ENCODE assay signal across 1 cellular context in genomic region chr3:72505539-72506430, GRCh38.
TF ChIP-seq lines count a peak whose summit lies in the region.

No MANE protein-coding gene starts in this region.

TF ChIP-seq in GM12878, 131 proteins besides CTCF, POLR2A, EP300 and RAD21 (continued from another document):
- TF ChIP-seq, protein P1, sequence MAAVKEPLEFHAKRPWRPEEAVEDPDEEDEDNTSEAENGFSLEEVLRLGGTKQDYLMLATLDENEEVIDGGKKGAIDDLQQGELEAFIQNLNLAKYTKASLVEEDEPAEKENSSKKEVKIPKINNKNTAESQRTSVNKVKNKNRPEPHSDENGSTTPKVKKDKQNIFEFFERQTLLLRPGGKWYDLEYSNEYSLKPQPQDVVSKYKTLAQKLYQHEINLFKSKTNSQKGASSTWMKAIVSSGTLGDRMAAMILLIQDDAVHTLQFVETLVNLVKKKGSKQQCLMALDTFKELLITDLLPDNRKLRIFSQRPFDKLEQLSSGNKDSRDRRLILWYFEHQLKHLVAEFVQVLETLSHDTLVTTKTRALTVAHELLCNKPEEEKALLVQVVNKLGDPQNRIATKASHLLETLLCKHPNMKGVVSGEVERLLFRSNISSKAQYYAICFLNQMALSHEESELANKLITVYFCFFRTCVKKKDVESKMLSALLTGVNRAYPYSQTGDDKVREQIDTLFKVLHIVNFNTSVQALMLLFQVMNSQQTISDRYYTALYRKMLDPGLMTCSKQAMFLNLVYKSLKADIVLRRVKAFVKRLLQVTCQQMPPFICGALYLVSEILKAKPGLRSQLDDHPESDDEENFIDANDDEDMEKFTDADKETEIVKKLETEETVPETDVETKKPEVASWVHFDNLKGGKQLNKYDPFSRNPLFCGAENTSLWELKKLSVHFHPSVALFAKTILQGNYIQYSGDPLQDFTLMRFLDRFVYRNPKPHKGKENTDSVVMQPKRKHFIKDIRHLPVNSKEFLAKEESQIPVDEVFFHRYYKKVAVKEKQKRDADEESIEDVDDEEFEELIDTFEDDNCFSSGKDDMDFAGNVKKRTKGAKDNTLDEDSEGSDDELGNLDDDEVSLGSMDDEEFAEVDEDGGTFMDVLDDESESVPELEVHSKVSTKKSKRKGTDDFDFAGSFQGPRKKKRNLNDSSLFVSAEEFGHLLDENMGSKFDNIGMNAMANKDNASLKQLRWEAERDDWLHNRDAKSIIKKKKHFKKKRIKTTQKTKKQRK (IDR thresholded peaks at IDR 0.05; ENCODE audit: low read depth, low read length), result no peak
